ENCODE assay signal across 15 cellular contexts in the genomic region with DNA sequence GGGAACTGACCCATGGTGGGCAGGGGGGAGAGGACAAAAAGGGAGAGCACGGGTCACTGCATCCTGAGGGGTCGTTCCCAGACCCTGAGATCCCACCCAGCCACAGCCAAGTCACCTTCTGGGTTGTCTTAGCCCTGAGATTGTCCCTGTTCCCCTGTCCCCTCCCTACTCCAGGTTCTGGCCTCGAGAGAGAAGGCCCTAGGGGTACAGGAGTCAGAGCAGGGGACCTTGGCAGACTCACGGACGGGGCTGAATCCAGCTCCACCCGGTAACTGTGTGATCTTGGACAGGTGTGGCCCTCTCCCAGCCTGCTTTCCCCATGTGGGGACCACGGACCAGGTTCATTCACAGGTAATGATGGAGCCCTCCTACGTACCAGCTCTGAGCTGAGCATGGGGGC. TPM values are rescaled to one million over a fixed set of nuclear protein-coding genes. Genes with fewer than 3 reads are reported as not detected.
DNase-seq lines count a peak whose midpoint lies in the region; ATAC-seq and TF ChIP-seq lines count a peak whose summit lies in the region.
"Had no signal": no experiment of that assay in that cellular context is flagged by ENCODE, and none has a peak within 500 bp of the region (broad histone marks: within the 10 kb centered on the region; RNA-seq: fewer than 3 reads in every experiment).

No MANE protein-coding gene starts in this region.

- no peak for TF ChIP-seq EP300 in suprapubic skin (IDR thresholded peaks at IDR 0.05)

- H3K9me3 Mint-ChIP-seq in neural progenitor cell, result peaks cover 2% of the 10 kb centered on the region
- H3K9me3 Mint-ChIP-seq in stimulated activated naive B cell treated with anti-CD40 and anti-IgM and Interleukin-4, amounts not matched to agents 10 μg/mL and 1 μg/mL and 100 μg/mL, for 72 hours, result no peaks in the 10 kb centered on the region
- H3K9me3 Mint-ChIP-seq: CD4-positive, alpha-beta T cell had no signal

- H3K27ac ChIP-seq in Panc1 (ENCODE audit: low read length) (no peak overlapping the region), dorsolateral prefrontal cortex (peak overlapping the region; percentile 20 to 100 (median 97)), neural progenitor cell (no peak overlapping the region), suprapubic skin (no peak overlapping the region)
- H3K27ac ChIP-seq: SJSA1 had no signal

- no peaks in the 10 kb centered on the region for H3K27me3 ChIP-seq in Panc1 (ENCODE audit: control insufficient read depth, insufficient read depth, low read length)
- H3K27me3 ChIP-seq in dorsolateral prefrontal cortex, result no peaks in the 10 kb centered on the region
- H3K27me3 ChIP-seq in neural progenitor cell, result peaks cover 100% of the 10 kb centered on the region
- H3K27me3 ChIP-seq in suprapubic skin, result peaks cover 11% of the 10 kb centered on the region
- H3K27me3 ChIP-seq: BE2C, SJSA1 had no signal

- peaks cover 30% of the 10 kb centered on the region for H3F3A ChIP-seq in neural progenitor cell (ENCODE audit: low read depth)

- peaks cover 74% of the 10 kb centered on the region for H4K20me1 ChIP-seq in neural progenitor cell (ENCODE audit: low read depth)

- ATAC-seq in Panc1, result 0 out of 2 replicates have a peak, but pooled peaks have one; percentile 5
- no peak for ATAC-seq in stimulated activated naive B cell treated with anti-CD40 and anti-IgM and Interleukin-4, amounts not matched to agents 10 μg/mL and 1 μg/mL and 100 μg/mL, for 72 hours (replicated peaks)

- TF ChIP-seq POLR2A in suprapubic skin (IDR thresholded peaks at IDR 0.05), result no peak

- no peak overlapping the region for H3K9ac ChIP-seq in neural progenitor cell

- CTCF ChIA-PET in Panc1 (lab: Charles Lee), result interaction anchor here (0.6 to 0.9 kb wide), 2 partner anchors 39 to 47 kb away, joined by 3 read pairs; a partner anchor contains a TSS

- no peaks in the 10 kb centered on the region for H3K79me2 ChIP-seq in neural progenitor cell (ENCODE audit: low read depth)

- H3K4me1 ChIP-seq in Panc1 (ENCODE audit: control insufficient read depth, insufficient read depth, low read length), result peaks cover 9% of the 10 kb centered on the region; the same call in 1 of the 2 replicates
- peaks cover 13% of the 10 kb centered on the region for H3K4me1 ChIP-seq in neural progenitor cell
- H3K4me1 ChIP-seq in suprapubic skin, result no peaks in the 10 kb centered on the region
- H3K4me1 ChIP-seq: BE2C had no signal

- no peak for TF ChIP-seq CTCF in Panc1 (IDR thresholded peaks at IDR 0.05)
- no peak for TF ChIP-seq CTCF in dorsolateral prefrontal cortex (IDR thresholded peaks at IDR 0.05 in 54 of 56, conservative IDR thresholded peaks at IDR 0.05 in 2 of 56; ENCODE audit: low read depth in 1 of 56, partially characterized antibody in 56 of 56)
- no peak for TF ChIP-seq CTCF in neural progenitor cell (IDR thresholded peaks at IDR 0.05)
- no peak for TF ChIP-seq CTCF in suprapubic skin (IDR thresholded peaks at IDR 0.05)

- H3K36me3 Mint-ChIP-seq in neural progenitor cell, result no peaks in the 10 kb centered on the region
- no peaks in the 10 kb centered on the region for H3K36me3 Mint-ChIP-seq in stimulated activated naive B cell treated with anti-CD40 and anti-IgM and Interleukin-4, amounts not matched to agents 10 μg/mL and 1 μg/mL and 100 μg/mL, for 72 hours

- peak overlapping the region; percentile 15 for H3K4me3 Mint-ChIP-seq in neural progenitor cell
- H3K4me3 Mint-ChIP-seq in stimulated activated naive B cell treated with anti-CD40 and anti-IgM and Interleukin-4, amounts not matched to agents 10 μg/mL and 1 μg/mL and 100 μg/mL, for 72 hours, result no peak overlapping the region
- H3K4me3 Mint-ChIP-seq: CD4-positive, alpha-beta T cell had no signal

- BruUV-seq in Panc1 (replicated peaks; lab: Mats Ljungman, UMichigan), result no TSS peak

- peaks cover 63% of the 10 kb centered on the region for H3K4me1 Mint-ChIP-seq in neural progenitor cell
- H3K4me1 Mint-ChIP-seq in stimulated activated naive B cell treated with anti-CD40 and anti-IgM and Interleukin-4, amounts not matched to agents 10 μg/mL and 1 μg/mL and 100 μg/mL, for 72 hours, result no peaks in the 10 kb centered on the region

- POLR2A ChIA-PET in Panc1 (lab: Charles Lee), result no interaction called here

- H2AFZ ChIP-seq in neural progenitor cell (replicated peaks), result no peak overlapping the region

- in situ Hi-C loops in Panc1 (cut with HindIII; ENCODE audit: low pct_unique_long_range_greater_than_20kb, low sequenced_read_pairs), result no loop called here

- no peak for DNase-seq in Panc1 (ENCODE audit: low read depth, low spot score)
- no peak for DNase-seq in dorsolateral prefrontal cortex
- no peak for DNase-seq in neural progenitor cell (ENCODE audit: low spot score)
- DNase-seq in stimulated activated naive B cell treated with anti-CD40 and anti-IgM and Interleukin-4, amounts not matched to agents 10 μg/mL and 1 μg/mL and 100 μg/mL, for 72 hours, result no peak
- DNase-seq in SW480 (ENCODE audit: low spot score), result no peak
- no peak for DNase-seq in suprapubic skin (ENCODE audit: low spot score in 2 of 2)
- no peak for DNase-seq in AML-193 (lab: John Stamatoyannopoulos, UW)
- DNase-seq: Calu3; CD4-positive, alpha-beta T cell; NCI-H1048; NCI-H1436 treated with DMSO at 0.1 percent for 48 hours; NCI-H2029 treated with DMSO at 0.1 percent for 48 hours; NCI-H774 had no signal

- H3K4me3 ChIP-seq in Panc1 (ENCODE audit: low read depth in 2 of 2, low read length in 2 of 2) (no peak overlapping the region), dorsolateral prefrontal cortex (peak overlapping the region in 10 of 59 donors; percentile 1 to 70 (median 14)), neural progenitor cell (no peak overlapping the region), suprapubic skin (no peak overlapping the region)
- H3K4me3 ChIP-seq: SJSA1 had no signal

- intact Hi-C loops in Panc1 (cut with micrococcal nuclease; ENCODE audit: unreplicated experiment) (no loop called here), dorsolateral prefrontal cortex (cut with DNase I) (loop anchor here (1.0 kb wide), 3 partner anchors 16 to 38 kb away; a partner anchor contains a TSS)

- no peaks in the 10 kb centered on the region for H3K36me3 ChIP-seq in Panc1 (ENCODE audit: control insufficient read depth, insufficient read depth, low read length)
- no peaks in the 10 kb centered on the region for H3K36me3 ChIP-seq in neural progenitor cell
- H3K36me3 ChIP-seq in suprapubic skin, result no peaks in the 10 kb centered on the region
- H3K36me3 ChIP-seq: BE2C, SJSA1 had no signal

- WGBS in suprapubic skin, result 50% methylated on average over 4 of the region's 8 CpGs

- H3K27ac Mint-ChIP-seq in neural progenitor cell, result peak overlapping the region; percentile 94
- H3K27ac Mint-ChIP-seq in stimulated activated naive B cell treated with anti-CD40 and anti-IgM and Interleukin-4, amounts not matched to agents 10 μg/mL and 1 μg/mL and 100 μg/mL, for 72 hours, result no peak overlapping the region
- H3K27ac Mint-ChIP-seq: CD4-positive, alpha-beta T cell had no signal

- H3K27me3 Mint-ChIP-seq in neural progenitor cell (ENCODE audit: insufficient read depth, low read depth), result peaks cover 20% of the 10 kb centered on the region
- peaks cover 41 to 72% of the 10 kb centered on the region in 2 donors for H3K27me3 Mint-ChIP-seq in stimulated activated naive B cell treated with anti-CD40 and anti-IgM and Interleukin-4, amounts not matched to agents 10 μg/mL and 1 μg/mL and 100 μg/mL, for 72 hours

- no peaks in the 10 kb centered on the region for H3K9me3 ChIP-seq in Panc1 (ENCODE audit: control insufficient read depth, insufficient read depth, low read depth, low read length)
- H3K9me3 ChIP-seq in neural progenitor cell (ENCODE audit: low read depth), result no peaks in the 10 kb centered on the region
- H3K9me3 ChIP-seq in suprapubic skin, result no peaks in the 10 kb centered on the region
- H3K9me3 ChIP-seq: BE2C, SJSA1 had no signal

- H3K4me2 ChIP-seq in neural progenitor cell, result peak overlapping the region; percentile 39

RNA-seq across cellular contexts. Expression of a gene that starts 11.2 kb away (rescaled TPM):
- total RNA-seq in Panc1 (2021; ENCODE audit: unreplicated experiment) (11.3 TPM), dorsolateral prefrontal cortex (1,000 to 10,000 TPM in 1 of 120 experiments, 100 to 1,000 TPM in 110, 10 to 100 TPM in 9; 33.1 to 1,222 (median 302) TPM), neural progenitor cell (ENCODE audit: low replicate concordance) (2.0 TPM in 1 of 2 replicates, not detected in the other), suprapubic skin (10 to 100 TPM in 2 of 4 donors, 1 to 10 TPM in 2; 3.7 to 26.2 (median 11.3) TPM)
- 22.5 TPM for polyA plus RNA-seq in Panc1 (2012; ENCODE audit: insufficient read length)

RNA-seq across cellular contexts. Expression of a gene that starts 38.3 kb away (rescaled TPM):
- total RNA-seq in Panc1 (2021; ENCODE audit: unreplicated experiment) (45.4 TPM), dorsolateral prefrontal cortex (10 to 100 TPM; 36.9 to 64.9 (median 48.8) TPM), neural progenitor cell (ENCODE audit: low replicate concordance) (10.3 and 21.7 TPM in 2 replicates), suprapubic skin (10 to 100 TPM; 30.2 to 37.6 (median 34.0) TPM)
- 37.8 TPM for polyA plus RNA-seq in Panc1 (2012; ENCODE audit: insufficient read length)

RNA-seq across cellular contexts. Expression of a gene that starts 46.4 kb away (rescaled TPM):
- total RNA-seq in Panc1 (2021; ENCODE audit: unreplicated experiment) (36.8 TPM), dorsolateral prefrontal cortex (10 to 100 TPM; 20.1 to 43.4 (median 28.1) TPM), neural progenitor cell (ENCODE audit: low replicate concordance) (40.6 and 49.4 TPM in 2 replicates), suprapubic skin (10 to 100 TPM; 20.8 to 28.2 (median 24.7) TPM)
- 36.0 TPM for polyA plus RNA-seq in Panc1 (2012; ENCODE audit: insufficient read length)

Comparison
In these comparisons a context has a peak if more than half of its experiments do, and no peak if none do; other contexts are left out.
1. H3K27ac ChIP-seq: peak in dorsolateral prefrontal cortex (59 of 59); none in Panc1 (single experiment), neural progenitor cell (single experiment) and suprapubic skin (single experiment).